21 cellular contexts compared by ENCODE assay signal in genomic region chrX:13177921-13178320, GRCh38.
DNase-seq lines count a peak whose midpoint lies in the region; TF ChIP-seq lines count a peak whose summit lies in the region.
"Had no signal": no experiment of that assay in that cellular context is flagged by ENCODE, and none has a peak within 500 bp of the region (broad histone marks: within the 10 kb centered on the region; RNA-seq: fewer than 3 reads in every experiment).

No MANE protein-coding gene starts in this region.

- no peak overlapping the region for H3K27ac Mint-ChIP-seq in activated CD4-positive, alpha-beta T cell treated with anti-CD3 and anti-CD28 coated beads, Interleukin-2, amount 10 ng/mL, durations not matched to agents 7 days and 5 days
- H3K27ac Mint-ChIP-seq: activated CD8-positive, alpha-beta T cell treated with anti-CD3 and anti-CD28 coated beads for 36 hours; CD14-positive monocyte; T-helper 2 cell treated with Interferon-gamma antibody and Interleukin-4, amounts not matched to agents 5 μg/mL and 100 μg/mL, for 36 hours had no signal

- no peak for TF ChIP-seq CTCF in osteoblast (IDR thresholded peaks at IDR 0.05; ENCODE audit: extremely low read depth, low read depth, low read length)

- H3K4me2 ChIP-seq in osteoblast (ENCODE audit: insufficient read depth, low read length) (no peak overlapping the region), GM23248 (ENCODE audit: unreplicated experiment) (no peak overlapping the region)
- H3K4me2 ChIP-seq: KMS-11 had no signal

- H3K27me3 ChIP-seq in osteoblast (ENCODE audit: insufficient read depth, low read length) (no peaks in the 10 kb centered on the region), GM23248 (replicated peaks; ENCODE audit: insufficient read depth) (no peaks in the 10 kb centered on the region)
- H3K27me3 ChIP-seq: suprapubic skin had no signal

- H3K27me3 Mint-ChIP-seq in activated CD4-positive, alpha-beta T cell treated with anti-CD3 and anti-CD28 coated beads, Interleukin-2, amount 10 ng/mL, durations not matched to agents 7 days and 5 days: no peaks in the 10 kb centered on the region
- H3K27me3 Mint-ChIP-seq: activated CD8-positive, alpha-beta T cell treated with anti-CD3 and anti-CD28 coated beads for 36 hours had no signal

- H3K79me2 ChIP-seq in osteoblast (ENCODE audit: insufficient read depth, low read length): no peaks in the 10 kb centered on the region
- no peaks in the 10 kb centered on the region for H3K79me2 ChIP-seq in GM23248 (ENCODE audit: insufficient read depth)

- H3K36me3 ChIP-seq in osteoblast (ENCODE audit: insufficient read depth, low read length): no peaks in the 10 kb centered on the region
- H3K36me3 ChIP-seq in GM23248 (ENCODE audit: low read depth): no peaks in the 10 kb centered on the region
- H3K36me3 ChIP-seq: lower lobe of right lung, prostate gland, suprapubic skin had no signal

- peaks cover 11% of the 10 kb centered on the region for H3K4me1 Mint-ChIP-seq in activated CD4-positive, alpha-beta T cell treated with anti-CD3 and anti-CD28 coated beads, Interleukin-2, amount 10 ng/mL, durations not matched to agents 7 days and 5 days

- H3K4me3 ChIP-seq in Jurkat, Clone E6-1 (ENCODE audit: low read length): peak overlapping the region; percentile 7; the same call in 1 of the 2 replicates
- H3K4me3 ChIP-seq in osteoblast (ENCODE audit: insufficient read depth, low read length) (no peak overlapping the region), GM23248 (no peak overlapping the region)
- H3K4me3 ChIP-seq: lower lobe of right lung, prostate gland, SK-N-MC, suprapubic skin had no signal

- no peaks in the 10 kb centered on the region for H3F3A ChIP-seq in GM23248 (ENCODE audit: insufficient read depth)

- CTCF ChIA-PET in activated CD4-positive, alpha-beta T cell treated with anti-CD3 and anti-CD28 coated beads, Interleukin-2, amount 10 ng/mL, durations not matched to agents 7 days and 5 days (lab: Charles Lee): interaction anchor here (1.0 kb wide), 1 partner anchor 231 kb away, joined by 3 read pairs; no protein-coding TSS in a partner anchor

- H4K20me1 ChIP-seq in osteoblast (ENCODE audit: insufficient read depth, low read length): no peaks in the 10 kb centered on the region
- H4K20me1 ChIP-seq in GM23248 (ENCODE audit: insufficient read depth): no peaks in the 10 kb centered on the region

- no peak overlapping the region for H3K4me3 Mint-ChIP-seq in activated CD4-positive, alpha-beta T cell treated with anti-CD3 and anti-CD28 coated beads, Interleukin-2, amount 10 ng/mL, durations not matched to agents 7 days and 5 days
- H3K4me3 Mint-ChIP-seq: activated CD8-positive, alpha-beta T cell treated with anti-CD3 and anti-CD28 coated beads for 36 hours; CD14-positive monocyte; T-helper 2 cell treated with Interferon-gamma antibody and Interleukin-4, amounts not matched to agents 5 μg/mL and 100 μg/mL, for 36 hours had no signal

- DNase-seq in activated CD4-positive, alpha-beta T cell treated with anti-CD3 and anti-CD28 coated beads, Interleukin-2, amount 10 ng/mL, durations not matched to agents 7 days and 5 days: peak; percentile 7
- no peak for DNase-seq in activated CD4-positive, alpha-beta T cell treated with anti-CD3 and anti-CD28 coated beads, Interleukin-2, amount 50 U/mL, for 48 hours
- DNase-seq in Jurkat, Clone E6-1 (ENCODE audit: low read depth, low spot score): peak; percentile 94
- peak; percentile 79 for DNase-seq in NCI-H748 (lab: John Stamatoyannopoulos, UW; ENCODE audit: unreplicated experiment)
- DNase-seq in osteoblast (ENCODE audit: insufficient read length, low spot score, missing footprints): no peak
- no peak for DNase-seq in foreskin melanocyte
- DNase-seq in kidney tubule cell (ENCODE audit: low spot score): no peak
- no peak for DNase-seq in GM23248
- DNase-seq: activated CD8-positive, alpha-beta T cell treated with anti-CD3 and anti-CD28 coated beads for 36 hours; activated naive CD4-positive, alpha-beta T cell; dermis blood vessel endothelial cell; DMS 273 treated with DMSO at 0.1 percent for 48 hours; GDM1; kidney; lower lobe of right lung had no signal

- in situ Hi-C loops in GM23248 (cut with MboI): no loop called here

- no peak overlapping the region for H3K9ac ChIP-seq in GM23248
- H3K9ac ChIP-seq: KMS-11 had no signal

- 91 to 96% methylated on average over 3 of the region's 3 CpGs for WGBS in GM23248 (ENCODE audit: low coverage in 1 of 2, low lambda C conversion rate in 2 of 2, missing lambda C conversion rate in 2 of 2), 2 experiments

- no peaks in the 10 kb centered on the region for H3K36me3 Mint-ChIP-seq in activated CD4-positive, alpha-beta T cell treated with anti-CD3 and anti-CD28 coated beads, Interleukin-2, amount 10 ng/mL, durations not matched to agents 7 days and 5 days (ENCODE audit: low read depth)
- H3K36me3 Mint-ChIP-seq: CD14-positive monocyte had no signal

- H3K4me1 ChIP-seq in osteoblast (ENCODE audit: insufficient read depth, low read length) (peaks cover 11% of the 10 kb centered on the region), GM23248 (ENCODE audit: insufficient read depth) (0 out of 2 replicates have a peak, but pooled peaks cover 8% of the 10 kb centered on the region)
- H3K4me1 ChIP-seq: lower lobe of right lung, prostate gland, suprapubic skin had no signal

- peaks cover 5% of the 10 kb centered on the region for H3K9me3 Mint-ChIP-seq in activated CD4-positive, alpha-beta T cell treated with anti-CD3 and anti-CD28 coated beads, Interleukin-2, amount 10 ng/mL, durations not matched to agents 7 days and 5 days
- H3K9me3 Mint-ChIP-seq: activated CD8-positive, alpha-beta T cell treated with anti-CD3 and anti-CD28 coated beads for 36 hours; T-helper 2 cell treated with Interferon-gamma antibody and Interleukin-4, amounts not matched to agents 5 μg/mL and 100 μg/mL, for 36 hours had no signal

- H2AFZ ChIP-seq in osteoblast (ENCODE audit: low read length) (peak overlapping the region; percentile 44), GM23248 (no peak overlapping the region)

- no peaks in the 10 kb centered on the region for H3K9me2 ChIP-seq in GM23248 (ENCODE audit: insufficient read depth)

- POLR2A ChIA-PET in activated CD4-positive, alpha-beta T cell treated with anti-CD3 and anti-CD28 coated beads, Interleukin-2, amount 10 ng/mL, durations not matched to agents 7 days and 5 days (lab: Charles Lee): no interaction called here

- H3K27ac ChIP-seq in osteoblast (ENCODE audit: low read depth, low read length) (no peak overlapping the region), GM23248 (no peak overlapping the region)
- H3K27ac ChIP-seq: KMS-11, lower lobe of right lung, prostate gland, SK-N-MC, suprapubic skin had no signal

- H3K9me3 ChIP-seq in osteoblast (ENCODE audit: low read depth, low read length) (no peaks in the 10 kb centered on the region), GM23248 (ENCODE audit: low read depth) (no peaks in the 10 kb centered on the region)
- H3K9me3 ChIP-seq: lower lobe of right lung, prostate gland, suprapubic skin had no signal

Comparison
In these comparisons a context has a peak if more than half of its experiments do, and no peak if none do; other contexts are left out.
1. DNase-seq: peak in activated CD4-positive, alpha-beta T cell treated with anti-CD3 and anti-CD28 coated beads, Interleukin-2, amount 10 ng/mL, durations not matched to agents 7 days and 5 days (single experiment), Jurkat, Clone E6-1 (single experiment) and NCI-H748 (single experiment); none in activated CD4-positive, alpha-beta T cell treated with anti-CD3 and anti-CD28 coated beads, Interleukin-2, amount 50 U/mL, for 48 hours (0 of 2), osteoblast (single experiment), foreskin melanocyte (single experiment), kidney tubule cell (single experiment) and GM23248 (single experiment).